13 cellular contexts compared by ENCODE assay signal in the genomic region with DNA sequence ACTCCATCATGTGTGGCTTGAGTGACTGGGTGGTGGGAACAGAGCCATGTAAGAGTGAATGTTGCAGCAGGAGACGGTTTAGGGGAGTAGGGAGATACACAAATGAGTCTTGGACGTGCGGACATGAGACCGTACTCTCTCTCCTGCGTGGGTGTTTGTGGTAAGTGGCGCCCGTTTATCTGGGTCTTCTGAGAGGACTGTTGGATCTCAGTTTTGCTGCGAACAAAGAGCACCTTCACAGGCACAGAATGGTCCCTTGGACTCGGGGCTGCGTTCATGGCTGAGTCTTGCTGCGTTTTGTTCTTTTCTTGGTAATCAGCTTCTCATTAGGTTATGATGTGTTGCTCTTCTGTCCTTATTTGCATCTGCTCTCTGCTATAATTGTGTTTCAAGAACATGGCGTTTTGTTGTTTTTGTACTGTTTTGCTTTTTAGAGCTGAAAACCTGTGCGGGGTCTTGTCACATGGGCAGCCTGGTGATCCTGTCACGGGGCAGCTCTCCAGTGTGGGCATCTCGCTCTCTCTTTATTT. TPM values are rescaled to one million over a fixed set of nuclear protein-coding genes. Genes with fewer than 3 reads are reported as not detected.
A peak's percentile ranks its signal among the peaks of the same experiment; 100 is the strongest.
DNase-seq lines count a peak whose midpoint lies in the region; ATAC-seq and TF ChIP-seq lines count a peak whose summit lies in the region.
"Had no signal": no experiment of that assay in that cellular context is flagged by ENCODE, and none has a peak within 500 bp of the region (broad histone marks: within the 10 kb centered on the region; RNA-seq: fewer than 3 reads in every experiment).

No MANE protein-coding gene starts in this region.

- H3K9me2 ChIP-seq in PC-9 (ENCODE audit: insufficient read depth) = no peaks in the 10 kb centered on the region

- CTCF ChIA-PET in PC-9 (lab: Charles Lee) = no interaction called here

- intact Hi-C loops in PC-9 (cut with micrococcal nuclease; ENCODE audit: unreplicated experiment) = no loop called here

- H3K9me3 ChIP-seq in PC-9 (ENCODE audit: insufficient read depth, low read depth) (no peaks in the 10 kb centered on the region), endodermal cell (ENCODE audit: control insufficient read depth, low read length) (no peaks in the 10 kb centered on the region)

- WGBS in endodermal cell (ENCODE audit: insufficient coverage in 1 of 2, insufficient read length in 1 of 2), 2 experiments = 87 to 91% methylated on average over 9 to 14 of the region's 15 CpGs

- H3K4me1 ChIP-seq in PC-9 (replicated peaks; ENCODE audit: insufficient read depth) (peaks cover 53% of the 10 kb centered on the region), endodermal cell (ENCODE audit: control insufficient read depth, insufficient read depth, low read length) (no peaks in the 10 kb centered on the region)

- H3K27me3 Mint-ChIP-seq in endodermal cell (ENCODE audit: insufficient read depth) = no peaks in the 10 kb centered on the region

- H3K79me2 ChIP-seq in PC-9 (ENCODE audit: low read depth) = peaks cover 94% of the 10 kb centered on the region

- in situ Hi-C loops in G401 (cut with HindIII; ENCODE audit: low sequenced_read_pairs) = no loop called here

- H3K27ac Mint-ChIP-seq in endodermal cell = peak overlapping the region; percentile 6

- H3K36me3 Mint-ChIP-seq in endodermal cell (ENCODE audit: low read depth) = peaks cover 2% of the 10 kb centered on the region

- H3K27me3 ChIP-seq in PC-9 (ENCODE audit: insufficient read depth, low read depth) = no peaks in the 10 kb centered on the region
- H3K27me3 ChIP-seq in endodermal cell (ENCODE audit: control insufficient read depth, insufficient read depth, low read length, poor library complexity, severe bottlenecking) = no peaks in the 10 kb centered on the region

- H3K9me3 Mint-ChIP-seq in endodermal cell = no peaks in the 10 kb centered on the region

- POLR2A ChIA-PET in PC-9 (lab: Charles Lee; ENCODE audit: unreplicated experiment) = no interaction called here

- H3K4me3 ChIP-seq in PC-9 (no peak overlapping the region), endodermal cell (ENCODE audit: low read length) (no peak overlapping the region)

- H4K20me1 ChIP-seq in PC-9 (ENCODE audit: insufficient read depth) = peaks cover 42% of the 10 kb centered on the region

- H3K4me2 ChIP-seq in PC-9 = peak overlapping the region; percentile 80; the same call in 1 of the 2 replicates
- H3K4me2 ChIP-seq: KMS-11 had no signal

- BruUV-seq in PC-9 (replicated peaks; lab: Mats Ljungman, UMichigan) = no TSS peak

- no peak for TF ChIP-seq CTCF in PC-9 (conservative IDR thresholded peaks at IDR 0.05)
- no peak for TF ChIP-seq CTCF in endodermal cell (conservative IDR thresholded peaks at IDR 0.05)

- no peak for ATAC-seq in HG03108 (IDR thresholded peaks at IDR 0.05; ENCODE audit: unreplicated experiment)

- peak overlapping the region; percentile 73 for H3K27ac ChIP-seq in PC-9
- H3K27ac ChIP-seq in endodermal cell (ENCODE audit: low read depth, low read length) = no peak overlapping the region
- H3K27ac ChIP-seq: KMS-11 had no signal

- H3K4me1 Mint-ChIP-seq in endodermal cell = peaks cover 29% of the 10 kb centered on the region

- H2AFZ ChIP-seq in PC-9 = no peak overlapping the region

- H3K36me3 ChIP-seq in PC-9 (ENCODE audit: low read depth) (no peaks in the 10 kb centered on the region), endodermal cell (ENCODE audit: control insufficient read depth, insufficient read depth, low read length) (peaks cover 20% of the 10 kb centered on the region)

- peaks cover 34% of the 10 kb centered on the region for H3F3A ChIP-seq in PC-9 (ENCODE audit: insufficient read depth, low read depth)

- DNase-seq in G401 (ENCODE audit: low spot score) (peak; percentile 42), PC-9 (no peak), endodermal cell (no peak), pons (ENCODE audit: low spot score) (peak; percentile 39), GM03348 (ENCODE audit: low spot score) (no peak), NCI-H2081 (lab: John Stamatoyannopoulos, UW) (no peak)
- DNase-seq: activated T-cell treated with anti-CD3 and anti-CD28 coated beads for 4 hours, GOT3, islet precursor cell, NCI-H1417, NCI-H510A had no signal

- no peak overlapping the region for H3K9ac ChIP-seq in endodermal cell (ENCODE audit: extremely low read depth, low read length, poor library complexity, severe bottlenecking)
- H3K9ac ChIP-seq: KMS-11 had no signal

- H3K4me3 Mint-ChIP-seq in endodermal cell = no peak overlapping the region

RNA-seq across cellular contexts. Expression of a gene that starts 28.5 kb away (rescaled TPM):
- 12.9 and 17.2 TPM in 2 replicates for total RNA-seq in G401 (2014; rRNA removed; shearing (Covaris generic))
- total RNA-seq in PC-9 (2021) = 36.7 and 38.4 TPM in 2 replicates
- 10 to 100 TPM; 44.0 to 46.3 TPM for total RNA-seq in endodermal cell
- 17.3 TPM for polyA plus RNA-seq in endodermal cell (2013, experiment 1 of 2)
- polyA plus RNA-seq in endodermal cell (2013, experiment 2 of 2) = 16.2 TPM

Comparison
In these comparisons a context has a peak if more than half of its experiments do, and no peak if none do; other contexts are left out.
1. DNase-seq: peak in G401 (single experiment) and pons (single experiment); none in PC-9 (0 of 2), endodermal cell (single experiment), GM03348 (single experiment) and NCI-H2081 (0 of 2).